ENCODE assay signal across 8 cellular contexts in genomic region chr6:10695086-10695657, GRCh38. TPM values are rescaled to one million over a fixed set of nuclear protein-coding genes. Genes with fewer than 3 reads are reported as not detected.
A peak's percentile ranks its signal among the peaks of the same experiment; 100 is the strongest.
DNase-seq lines count a peak whose midpoint lies in the region; ATAC-seq, FAIRE-seq and TF ChIP-seq lines count a peak whose summit lies in the region.

No MANE protein-coding gene starts in this region.

- H3K27ac ChIP-seq in OCI-LY3 (ENCODE audit: low read length) (peak overlapping the region; percentile 86), epithelial cell of prostate (peak overlapping the region; percentile 93), pancreas (peak overlapping the region; percentile 85 to 99 (median 96))

- DNase-seq in GM06990 (ENCODE audit: extremely low read depth, insufficient read length) (no peak), epithelial cell of prostate (ENCODE audit: low read depth, low spot score) (no peak), pancreas (no peak)

- H3K9me3 ChIP-seq in OCI-LY3 (ENCODE audit: insufficient read depth, low read length) (0 out of 2 replicates have a peak, but pooled peaks cover 2% of the 10 kb centered on the region), pancreas (no peaks in the 10 kb centered on the region)

- peak overlapping the region; percentile 87 for H3K4me2 ChIP-seq in OCI-LY3 (ENCODE audit: low read length)

- H3K79me2 ChIP-seq in OCI-LY3 (ENCODE audit: low read length): peaks cover 65% of the 10 kb centered on the region

- H3K4me1 ChIP-seq in OCI-LY3 (ENCODE audit: low read length) (peaks cover 12% of the 10 kb centered on the region), pancreas (peaks cover 3 to 29% (median 14%) of the 10 kb centered on the region in 3 donors)

- H3K36me3 ChIP-seq in GM06990 (ENCODE audit: control insufficient read depth, insufficient read depth, low read length): peaks cover 4% of the 10 kb centered on the region
- H3K36me3 ChIP-seq in OCI-LY3 (replicated peaks; ENCODE audit: low read depth, low read length): peaks cover 6% of the 10 kb centered on the region
- H3K36me3 ChIP-seq in pancreas: no peaks in the 10 kb centered on the region

- ATAC-seq in pancreas (no peak), HG02973 (IDR thresholded peaks at IDR 0.05; ENCODE audit: unreplicated experiment) (no peak), HG03439 (IDR thresholded peaks at IDR 0.05; ENCODE audit: unreplicated experiment) (no peak), GM18502 (IDR thresholded peaks at IDR 0.05; ENCODE audit: poor library complexity, unreplicated experiment) (no peak), GM21786 (IDR thresholded peaks at IDR 0.05; ENCODE audit: unreplicated experiment) (no peak)

- WGBS in pancreas, 2 donors: 0% methylated on average over 17 of the region's 17 CpGs

- peak overlapping the region; percentile 99 for H3K4me3 ChIP-seq in GM06990 (replicated peaks; ENCODE audit: low read depth, low read length)
- peak overlapping the region; percentile 94 for H3K4me3 ChIP-seq in OCI-LY3 (ENCODE audit: low read length)
- H3K4me3 ChIP-seq in pancreas: peak overlapping the region; percentile 72 to 89 (median 80)

- peak overlapping the region; percentile 86 for H3K9ac ChIP-seq in OCI-LY3 (ENCODE audit: low read length)

- peak overlapping the region; percentile 6; the same call in 1 of the 2 replicates for H2AFZ ChIP-seq in OCI-LY3 (ENCODE audit: low read depth, low read length)

- H3K27me3 ChIP-seq in GM06990 (replicated peaks; ENCODE audit: control insufficient read depth, insufficient read depth, low read length) (no peaks in the 10 kb centered on the region), OCI-LY3 (ENCODE audit: low read depth, low read length) (no peaks in the 10 kb centered on the region), pancreas (no peaks in the 10 kb centered on the region)

- no peak for FAIRE-seq in pancreas (lab: Jason Lieb, UNC)

- intact Hi-C loops in pancreas (cut with DNase I): no loop called here

- H4K20me1 ChIP-seq in OCI-LY3 (ENCODE audit: insufficient read depth, low read length): no peaks in the 10 kb centered on the region

- TF ChIP-seq CTCF in GM06990 (IDR thresholded peaks at IDR 0.05; ENCODE audit: insufficient read depth, low read length, poor library complexity, severe bottlenecking) (no peak), OCI-LY3 (IDR thresholded peaks at IDR 0.05; ENCODE audit: low read depth, low read length) (no peak), pancreas (IDR thresholded peaks at IDR 0.05) (no peak)

RNA-seq across cellular contexts. Expression of gene PAK1IP1, which starts 0.4 kb away (rescaled TPM):
- total RNA-seq in pancreas: 1 to 10 TPM; 2.4 to 7.3 (median 5.2) TPM
- polyA plus RNA-seq in pancreas: 1 to 10 TPM; 3.4 to 6.6 TPM

RNA-seq across cellular contexts. Expression of gene C6orf52, which starts 0.8 kb away (rescaled TPM):
- total RNA-seq in pancreas: 1 to 10 TPM in 2 of 6 donors, under 1 TPM in 4; 0.62 to 2.4 (median 0.95) TPM
- polyA plus RNA-seq in pancreas: 1 to 10 TPM in 1 of 2 donors, under 1 TPM in 1; 0.80 to 2.7 TPM

RNA-seq across cellular contexts. Expression of gene TMEM14C, which starts 27.7 kb away (rescaled TPM):
- total RNA-seq in pancreas: 10 to 100 TPM; 25.4 to 54.9 (median 36.5) TPM
- polyA plus RNA-seq in pancreas: 10 to 100 TPM; 54.5 to 79.0 TPM

RNA-seq across cellular contexts. Expression of gene TMEM14B, which starts 52.4 kb away (rescaled TPM):
- 10 to 100 TPM; 25.9 to 39.0 (median 33.5) TPM for total RNA-seq in pancreas
- 10 to 100 TPM; 37.0 to 52.1 TPM for polyA plus RNA-seq in pancreas
